In the genomic region with DNA sequence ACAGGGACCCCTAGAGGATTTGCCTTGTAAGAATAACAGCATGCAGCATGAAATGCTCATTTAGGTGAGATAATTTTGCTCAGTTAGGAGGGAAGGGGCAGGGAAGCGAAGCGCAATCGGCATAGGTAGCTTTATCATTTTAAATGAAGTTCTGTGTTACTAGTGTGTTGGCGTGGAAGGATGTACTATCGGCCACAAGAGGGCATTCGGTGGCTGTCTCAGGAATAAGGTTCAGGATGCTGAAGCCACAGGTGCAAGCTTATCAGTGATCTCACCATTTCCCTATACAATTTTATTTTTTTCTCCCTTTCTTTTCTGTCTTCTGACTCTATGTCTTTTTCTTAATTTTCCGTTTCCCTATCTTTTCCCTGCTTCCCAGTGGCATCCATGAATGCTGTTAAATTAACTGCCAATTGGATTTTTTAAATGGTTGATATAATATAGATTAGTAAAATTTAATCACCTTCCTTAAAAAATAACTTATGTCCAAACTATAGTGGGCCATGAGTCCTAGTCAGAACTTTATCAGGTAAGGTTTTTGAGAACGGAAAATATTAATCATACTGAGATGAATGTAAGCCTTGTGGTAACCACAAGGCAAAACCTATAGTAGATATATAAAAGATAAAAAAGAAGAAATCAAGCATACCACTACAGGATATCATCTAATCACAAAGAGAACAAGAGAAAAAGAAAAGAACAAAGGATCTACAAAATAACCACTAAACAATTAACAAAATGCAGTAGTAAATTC, we compare ENCODE assay signal across 8 cellular contexts. TPM values are rescaled to one million over a fixed set of nuclear protein-coding genes. Genes with fewer than 3 reads are reported as not detected.
DNase-seq lines count a peak whose midpoint lies in the region; ATAC-seq and TF ChIP-seq lines count a peak whose summit lies in the region.

No MANE protein-coding gene starts in this region.

- DNase-seq in EL = peak; percentile 61
- DNase-seq in HuH-7.5 (ENCODE audit: low spot score) = peak; percentile 29
- peak; percentile 58 for DNase-seq in RPMI7951 (ENCODE audit: low read depth)
- DNase-seq in activated naive CD4-positive, alpha-beta T cell treated with anti-CD3 and anti-CD28 coated beads, Interleukin-2, amount 10 ng/mL, durations not matched to agents 7 days and 5 days = peak; percentile 77
- DNase-seq in glomerular endothelial cell (ENCODE audit: extremely low read depth, low read depth, low spot score) = peak; percentile 33
- DNase-seq in pulmonary artery endothelial cell (ENCODE audit: low read depth, low spot score) = peak; percentile 47
- no peak for DNase-seq in omental fat pad (ENCODE audit: low spot score)

- no peak overlapping the region for H3K27ac Mint-ChIP-seq in activated naive CD4-positive, alpha-beta T cell treated with anti-CD3 and anti-CD28 coated beads, Interleukin-2, amount 10 ng/mL, durations not matched to agents 7 days and 5 days

- CTCF ChIA-PET in activated naive CD4-positive, alpha-beta T cell treated with anti-CD3 and anti-CD28 coated beads, Interleukin-2, amount 10 ng/mL, durations not matched to agents 7 days and 5 days (lab: Charles Lee) = interaction anchor here (0.9 to 5.7 kb wide), 33 partner anchors 9 to 434 kb away, joined by 3 to 52 read pairs (median 5); a partner anchor contains a TSS

- TF ChIP-seq CTCF in omental fat pad (IDR thresholded peaks at IDR 0.05) = no peak

- H3K4me3 Mint-ChIP-seq in activated naive CD4-positive, alpha-beta T cell treated with anti-CD3 and anti-CD28 coated beads, Interleukin-2, amount 10 ng/mL, durations not matched to agents 7 days and 5 days = no peak overlapping the region

- ATAC-seq in omental fat pad (ENCODE audit: low FRiP score) = no peak
- ATAC-seq in GM21786 (IDR thresholded peaks at IDR 0.05; ENCODE audit: unreplicated experiment) = no peak

- peaks cover 9% of the 10 kb centered on the region for H3K27me3 Mint-ChIP-seq in activated naive CD4-positive, alpha-beta T cell treated with anti-CD3 and anti-CD28 coated beads, Interleukin-2, amount 10 ng/mL, durations not matched to agents 7 days and 5 days

- no peaks in the 10 kb centered on the region for H3K9me3 Mint-ChIP-seq in activated naive CD4-positive, alpha-beta T cell treated with anti-CD3 and anti-CD28 coated beads, Interleukin-2, amount 10 ng/mL, durations not matched to agents 7 days and 5 days

- H3K36me3 Mint-ChIP-seq in activated naive CD4-positive, alpha-beta T cell treated with anti-CD3 and anti-CD28 coated beads, Interleukin-2, amount 10 ng/mL, durations not matched to agents 7 days and 5 days = no peaks in the 10 kb centered on the region

- H3K4me1 Mint-ChIP-seq in activated naive CD4-positive, alpha-beta T cell treated with anti-CD3 and anti-CD28 coated beads, Interleukin-2, amount 10 ng/mL, durations not matched to agents 7 days and 5 days = peaks cover 11% of the 10 kb centered on the region

RNA-seq across cellular contexts. Expression of a gene that starts 1.2 kb away (rescaled TPM):
- not detected in 2 replicates for total RNA-seq in RPMI7951 (2014; rRNA removed; shearing (Covaris generic))
- not detected in 2 replicates for total RNA-seq in glomerular endothelial cell
- total RNA-seq in pulmonary artery endothelial cell = not detected in 2 replicates
- not detected for total RNA-seq in omental fat pad

RNA-seq across cellular contexts. Expression of a gene that starts 44.6 kb away (rescaled TPM):
- not detected in 2 replicates for total RNA-seq in RPMI7951 (2014; rRNA removed; shearing (Covaris generic))
- total RNA-seq in glomerular endothelial cell (not detected in 2 replicates), pulmonary artery endothelial cell (not detected in 2 replicates), omental fat pad (not detected)
